Comparison of ENCODE assay signal across 8 cellular contexts in the genomic region with DNA sequence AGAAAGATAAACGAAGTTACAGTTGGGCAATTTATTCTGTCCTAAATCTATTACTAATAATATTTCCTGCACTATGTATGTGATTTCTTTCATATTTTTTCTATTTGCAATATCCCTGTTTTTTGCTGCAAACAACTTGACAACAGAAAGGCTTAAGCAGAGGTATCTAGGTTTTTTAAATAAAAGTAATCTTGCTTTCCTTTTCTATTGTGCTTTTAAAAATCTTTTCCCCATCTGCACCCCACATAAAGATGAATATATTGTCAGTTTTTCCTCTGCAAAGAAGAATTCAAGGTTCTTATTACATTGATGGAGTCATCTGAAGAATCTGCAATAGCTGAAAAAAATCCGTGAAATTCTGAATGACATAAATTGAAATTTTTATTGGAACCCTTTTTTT. TPM values are rescaled to one million over a fixed set of nuclear protein-coding genes. Genes with fewer than 3 reads are reported as not detected.
DNase-seq lines count a peak whose midpoint lies in the region; ATAC-seq and TF ChIP-seq lines count a peak whose summit lies in the region.

No MANE protein-coding gene starts in this region.

- peak overlapping the region; percentile 92 for H3K27ac Mint-ChIP-seq in CD8-positive, alpha-beta T cell
- H3K27ac Mint-ChIP-seq in effector memory CD8-positive, alpha-beta T cell = peak overlapping the region; percentile 99 to 100

- ATAC-seq in CD8-positive, alpha-beta T cell = no peak
- no peak for ATAC-seq in PC-3
- no peak for ATAC-seq in effector memory CD8-positive, alpha-beta T cell (replicated peaks)
- ATAC-seq in HG03442 (IDR thresholded peaks at IDR 0.05; ENCODE audit: unreplicated experiment) = no peak

- H4K20me1 ChIP-seq in PC-3 (ENCODE audit: low read length) = peaks cover 18% of the 10 kb centered on the region

- no peaks in the 10 kb centered on the region for H3F3A ChIP-seq in PC-3 (ENCODE audit: low read length, unreplicated experiment)

- POLR2A ChIA-PET in CD8-positive, alpha-beta T cell (lab: Charles Lee) = interaction anchor here (1.8 to 2.3 kb wide), 2 partner anchors 17 to 33 kb away, joined by 5 to 9 read pairs; a partner anchor contains a TSS
- POLR2A ChIA-PET in PC-3 (lab: Charles Lee; ENCODE audit: unreplicated experiment) = interaction anchor here (1.1 kb wide), 1 partner anchor 16 kb away, joined by 3 read pairs; a partner anchor contains a TSS

- H3K9me3 Mint-ChIP-seq in CD8-positive, alpha-beta T cell = no peaks in the 10 kb centered on the region
- no peaks in the 10 kb centered on the region for H3K9me3 Mint-ChIP-seq in effector memory CD8-positive, alpha-beta T cell

- no peak for TF ChIP-seq CTCF in CD8-positive, alpha-beta T cell (IDR thresholded peaks at IDR 0.05)
- TF ChIP-seq CTCF in PC-3 (conservative IDR thresholded peaks at IDR 0.05; ENCODE audit: low read depth, low read length) = no peak
- TF ChIP-seq CTCF in parathyroid adenoma (IDR thresholded peaks at IDR 0.05) = no peak

- H3K36me3 ChIP-seq in CD8-positive, alpha-beta T cell (ENCODE audit: insufficient read depth, low read length) = no peaks in the 10 kb centered on the region
- no peaks in the 10 kb centered on the region for H3K36me3 ChIP-seq in PC-3 (ENCODE audit: low read depth, low read length)
- H3K36me3 ChIP-seq in parathyroid adenoma (ENCODE audit: control insufficient read depth, insufficient read depth, low read length) = no peaks in the 10 kb centered on the region

- CTCF ChIA-PET in CD8-positive, alpha-beta T cell (lab: Charles Lee) = interaction anchor here (0.6 to 2.4 kb wide), 3 partner anchors 12 to 1432 kb away, joined by 3 to 12 read pairs (median 3); a partner anchor contains a TSS
- CTCF ChIA-PET in PC-3 (lab: Charles Lee) = interaction anchor here (0.5 to 0.6 kb wide), 3 partner anchors 61 to 340 kb away, joined by 4 to 6 read pairs (median 4); no protein-coding TSS in a partner anchor

- no peak overlapping the region for H3K4me2 ChIP-seq in PC-3 (ENCODE audit: low read length)
- H3K4me2 ChIP-seq in parathyroid adenoma (ENCODE audit: low read length) = peak overlapping the region; percentile 26

- intact Hi-C loops in CD8-positive, alpha-beta T cell (cut with DNase I, micrococcal nuclease) = loop anchor here (1.0 to 10.0 kb wide), 9 partner anchors 17 to 827 kb away; a partner anchor contains a TSS
- intact Hi-C loops in PC-3 (cut with micrococcal nuclease) = loop anchor here (5.0 kb wide), 1 partner anchor 62 kb away; no protein-coding TSS in a partner anchor

- H3K4me3 Mint-ChIP-seq in CD8-positive, alpha-beta T cell = peak overlapping the region; percentile 98
- H3K4me3 Mint-ChIP-seq in effector memory CD8-positive, alpha-beta T cell = peak overlapping the region; percentile 99

- no peaks in the 10 kb centered on the region for H3K9me3 ChIP-seq in CD8-positive, alpha-beta T cell (ENCODE audit: low read length)
- H3K9me3 ChIP-seq in PC-3 (ENCODE audit: low read length) (no peaks in the 10 kb centered on the region), parathyroid adenoma (ENCODE audit: control insufficient read depth, low read length) (no peaks in the 10 kb centered on the region)

- no peaks in the 10 kb centered on the region for H3K27me3 Mint-ChIP-seq in CD8-positive, alpha-beta T cell (ENCODE audit: low read depth)
- H3K27me3 Mint-ChIP-seq in effector memory CD8-positive, alpha-beta T cell = no peaks in the 10 kb centered on the region

- H3K27ac ChIP-seq in CD8-positive, alpha-beta T cell (ENCODE audit: low read depth, low read length) = peak overlapping the region; percentile 49
- no peak overlapping the region for H3K27ac ChIP-seq in PC-3 (ENCODE audit: low read length)
- peak overlapping the region; percentile 87 for H3K27ac ChIP-seq in parathyroid adenoma

- peaks cover 36% of the 10 kb centered on the region for H3K4me1 Mint-ChIP-seq in CD8-positive, alpha-beta T cell (ENCODE audit: low read depth)
- H3K4me1 Mint-ChIP-seq in effector memory CD8-positive, alpha-beta T cell (ENCODE audit: low read depth in 2 of 2) = peaks cover 25 to 33% of the 10 kb centered on the region in 2 donors

- BruUV-seq in PC-3 (replicated peaks; lab: Mats Ljungman, UMichigan) = no TSS peak

- H3K4me1 ChIP-seq in CD8-positive, alpha-beta T cell (ENCODE audit: insufficient read depth, low read length) = peaks cover 15% of the 10 kb centered on the region
- peaks cover 17% of the 10 kb centered on the region for H3K4me1 ChIP-seq in PC-3 (ENCODE audit: insufficient read depth, low read length)
- peaks cover 14% of the 10 kb centered on the region for H3K4me1 ChIP-seq in parathyroid adenoma

- no peaks in the 10 kb centered on the region for H3K9me2 ChIP-seq in PC-3 (replicated peaks; ENCODE audit: low read length)

- H3K36me3 Mint-ChIP-seq in CD8-positive, alpha-beta T cell = peaks cover 9% of the 10 kb centered on the region
- peaks cover 23% of the 10 kb centered on the region for H3K36me3 Mint-ChIP-seq in effector memory CD8-positive, alpha-beta T cell (ENCODE audit: insufficient read depth)

- peaks cover 38% of the 10 kb centered on the region for H3K79me2 ChIP-seq in PC-3 (ENCODE audit: low read length)
- peaks cover 18% of the 10 kb centered on the region for H3K79me2 ChIP-seq in parathyroid adenoma

- no peak overlapping the region for H3K4me3 ChIP-seq in CD8-positive, alpha-beta T cell (ENCODE audit: low read depth, low read length)
- H3K4me3 ChIP-seq in PC-3 (ENCODE audit: low read length) (peak overlapping the region; percentile 71), parathyroid adenoma (ENCODE audit: low read depth, low read length) (peak overlapping the region; percentile 84)

- no peak overlapping the region for H3K9ac ChIP-seq in PC-3 (ENCODE audit: low read length)
- H3K9ac ChIP-seq in parathyroid adenoma = no peak overlapping the region

- H3K27me3 ChIP-seq in CD8-positive, alpha-beta T cell (ENCODE audit: insufficient read depth, low read length) = no peaks in the 10 kb centered on the region
- no peaks in the 10 kb centered on the region for H3K27me3 ChIP-seq in PC-3 (ENCODE audit: low read length)
- no peaks in the 10 kb centered on the region for H3K27me3 ChIP-seq in parathyroid adenoma (ENCODE audit: control insufficient read depth, insufficient read depth, low read length)

- DNase-seq in CD8-positive, alpha-beta T cell = no peak
- no peak for DNase-seq in PC-3
- no peak for DNase-seq in effector memory CD8-positive, alpha-beta T cell
- no peak for DNase-seq in SIG-M5 treated with dmso at 0.1 percent for 504 hours (lab: John Stamatoyannopoulos, UW; ENCODE audit: unreplicated experiment)
- no peak for DNase-seq in SW 1271 (lab: John Stamatoyannopoulos, UW)
- DNase-seq in HUDEP-2 (lab: John Stamatoyannopoulos, UW; ENCODE audit: unreplicated experiment in 76 of 76) = no peak

- H2AFZ ChIP-seq in PC-3 (ENCODE audit: low read length) (no peak overlapping the region), parathyroid adenoma (peak overlapping the region; percentile 88)

RNA-seq across cellular contexts. Expression of a gene that starts 0.5 kb away (rescaled TPM):
- total RNA-seq in CD8-positive, alpha-beta T cell = 10 to 100 TPM; 80.7 to 85.1 TPM
- 20.3 and 24.0 TPM in 2 replicates for total RNA-seq in PC-3 (2014; rRNA removed)

RNA-seq across cellular contexts. Expression of a gene that starts 16.5 kb away (rescaled TPM):
- total RNA-seq in CD8-positive, alpha-beta T cell = 10 to 100 TPM; 15.5 to 17.9 TPM
- total RNA-seq in PC-3 (2014; rRNA removed) = 4.8 and 10.3 TPM in 2 replicates
